Comparison of ENCODE assay signal across 19 cellular contexts in the genomic region with DNA sequence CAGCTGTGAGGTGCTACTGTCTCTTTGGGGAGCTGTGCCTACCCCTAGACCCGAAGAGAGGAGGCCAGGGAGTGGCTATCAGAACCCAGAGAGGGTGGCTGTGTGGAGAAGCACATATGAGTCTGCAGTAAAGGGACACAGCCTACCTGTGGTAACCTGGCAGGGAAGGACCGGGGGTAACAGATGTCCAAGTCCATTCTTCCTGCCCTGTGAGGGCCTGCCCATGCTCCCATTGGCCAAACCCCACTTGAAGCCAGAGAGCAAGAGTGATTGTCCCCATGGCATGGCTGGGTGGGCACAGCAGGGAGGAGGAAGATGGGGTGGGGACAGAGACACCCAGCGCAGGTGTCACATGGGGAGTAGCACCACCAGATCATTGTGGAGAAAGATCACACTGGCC.
"Had no signal": no experiment of that assay in that cellular context is flagged by ENCODE, and none has a peak within 500 bp of the region (broad histone marks: within the 10 kb centered on the region; RNA-seq: fewer than 3 reads in every experiment).

No MANE protein-coding gene starts in this region.

- H3K27me3 ChIP-seq: esophagus muscularis mucosa, gastroesophageal sphincter, hepatocyte had no signal

- H3K27ac Mint-ChIP-seq: dendritic cell treated with granulocyte-macrophage colony-stimulating factor and Interleukin-4, amounts not matched to agents 40 ng/mL and 50 ng/mL, for 4 days; effector memory CD8-positive, alpha-beta T cell had no signal

- H3K4me3 ChIP-seq: esophagus muscularis mucosa, gastroesophageal sphincter, heart left ventricle, hepatocyte, left lung, lower lobe of right lung had no signal

- H3K4me1 ChIP-seq: foreskin keratinocyte, left lung had no signal

- ATAC-seq: effector memory CD8-positive, alpha-beta T cell; foreskin keratinocyte; gastroesophageal sphincter; heart left ventricle; left cardiac atrium; left lung; left ventricle myocardium superior; lower lobe of right lung had no signal

- H3K4me3 Mint-ChIP-seq: dendritic cell treated with granulocyte-macrophage colony-stimulating factor and Interleukin-4, amounts not matched to agents 40 ng/mL and 50 ng/mL, for 4 days; effector memory CD8-positive, alpha-beta T cell; immature natural killer cell had no signal

- H2AFZ ChIP-seq: hepatocyte had no signal

- H3K36me3 ChIP-seq: esophagus muscularis mucosa, gastroesophageal sphincter, heart left ventricle, left lung, lower lobe of right lung had no signal

- H3K4me2 ChIP-seq: hepatocyte had no signal

- DNase-seq: cortex of kidney; effector CD8-positive, alpha-beta T cell; effector memory CD8-positive, alpha-beta T cell; foreskin keratinocyte; heart left ventricle; hypothalamus; immature natural killer cell; islet precursor cell; kidney; left cardiac atrium; left lung; left ventricle myocardium superior; lower lobe of right lung; mesenchymal stem cell; midbrain had no signal

- H3K27ac ChIP-seq: esophagus muscularis mucosa, foreskin keratinocyte, gastroesophageal sphincter, heart left ventricle, hepatocyte, left lung, lower lobe of right lung had no signal

- H3K36me3 Mint-ChIP-seq: immature natural killer cell had no signal
